20 cellular contexts compared by ENCODE assay signal in genomic region chr7:28804990-28805389, GRCh38.
DNase-seq lines count a peak whose midpoint lies in the region; ATAC-seq, FAIRE-seq and TF ChIP-seq lines count a peak whose summit lies in the region.
"Had no signal": no experiment of that assay in that cellular context is flagged by ENCODE, and none has a peak within 500 bp of the region (broad histone marks: within the 10 kb centered on the region; RNA-seq: fewer than 3 reads in every experiment).

No MANE protein-coding gene starts in this region.

- H3K79me2 ChIP-seq in SK-N-SH (ENCODE audit: insufficient read depth) = no peaks in the 10 kb centered on the region

- no peak for TF ChIP-seq EP300 in SK-N-SH (IDR thresholded peaks at IDR 0.05; ENCODE audit: borderline replicate concordance in 1 of 2, low read depth in 1 of 2, low read length in 1 of 2)

- H3F3A ChIP-seq in SK-N-SH (replicated peaks; ENCODE audit: insufficient read depth) = no peaks in the 10 kb centered on the region

- H3K36me3 ChIP-seq in SK-N-SH (replicated peaks in 1 of 2; ENCODE audit: control insufficient read depth in 1 of 2, insufficient read depth in 2 of 2, low read length in 1 of 2) = no peaks in the 10 kb centered on the region
- H3K36me3 ChIP-seq: colonic mucosa, SJSA1 had no signal

- no peak for ATAC-seq in activated T-helper 17 cell treated with anti-CD3 and anti-CD28 coated beads, Interleukin-2, amount 50 U/mL, for 72 hours (replicated peaks)
- ATAC-seq: activated CD8-positive, alpha-beta memory T cell treated with anti-CD3 and anti-CD28 coated beads, Interleukin-2, amount 10 ng/mL, durations not matched to agents 7 days and 5 days had no signal

- H3K4me1 Mint-ChIP-seq in mesothelial cell of epicardium = peaks cover 3% of the 10 kb centered on the region
- H3K4me1 Mint-ChIP-seq in activated T-helper 17 cell treated with anti-CD3 and anti-CD28 coated beads, Interleukin-2, amount 50 U/mL, for 72 hours = no peaks in the 10 kb centered on the region
- H3K4me1 Mint-ChIP-seq: activated CD8-positive, alpha-beta memory T cell treated with anti-CD3 and anti-CD28 coated beads, Interleukin-2, amount 10 ng/mL, durations not matched to agents 7 days and 5 days; activated naive CD4-positive, alpha-beta T cell treated with anti-CD3 and anti-CD28 coated beads, Interleukin-2, amount 50 U/mL, for 24 hours; immature natural killer cell had no signal

- POLR2A ChIA-PET in AG04449 (lab: Yijun Ruan, JAX) = no interaction called here
- POLR2A ChIA-PET in SK-N-SH (lab: Yijun Ruan, JAX) = no interaction called here

- H3K27ac ChIP-seq in SK-N-SH (ENCODE audit: low read depth in 2 of 2, low read length in 1 of 2) = no peak overlapping the region
- no peak overlapping the region for H3K27ac ChIP-seq in coronary artery
- H3K27ac ChIP-seq: colonic mucosa, SJSA1, VCaP had no signal

- H3K9me3 ChIP-seq in SK-N-SH = no peaks in the 10 kb centered on the region
- H3K9me3 ChIP-seq: colonic mucosa, SJSA1 had no signal

- no peak for TF ChIP-seq CTCF in AG04449 (IDR thresholded peaks at IDR 0.05; ENCODE audit: insufficient read depth, low read length, missing control alignments)
- TF ChIP-seq CTCF in SK-N-SH (IDR thresholded peaks at IDR 0.05) = no peak
- TF ChIP-seq CTCF in foreskin fibroblast (IDR thresholded peaks at IDR 0.05; ENCODE audit: low read depth, low read length) = no peak
- no peak for TF ChIP-seq CTCF in mesothelial cell of epicardium (IDR thresholded peaks at IDR 0.05; ENCODE audit: unreplicated experiment)
- TF ChIP-seq CTCF in coronary artery (IDR thresholded peaks at IDR 0.05) = no peak

- H3K4me3 ChIP-seq in AG04449 (ENCODE audit: low read depth, low read length) (no peak overlapping the region), SK-N-SH (ENCODE audit: low read depth in 2 of 2, low read length in 1 of 2) (no peak overlapping the region), foreskin fibroblast (ENCODE audit: low read depth in 1 of 2, low read length in 2 of 2) (no peak overlapping the region), coronary artery (no peak overlapping the region)
- H3K4me3 ChIP-seq: colonic mucosa, SJSA1 had no signal

- no peaks in the 10 kb centered on the region for H4K20me1 ChIP-seq in SK-N-SH (ENCODE audit: insufficient read depth)

- H3K9ac ChIP-seq in SK-N-SH = no peak overlapping the region

- no peaks in the 10 kb centered on the region for H3K27me3 ChIP-seq in SK-N-SH (ENCODE audit: insufficient read depth)
- H3K27me3 ChIP-seq: colonic mucosa, SJSA1 had no signal

- no peaks in the 10 kb centered on the region for H3K9me2 ChIP-seq in SK-N-SH

- TF ChIP-seq RAD21 in SK-N-SH (IDR thresholded peaks at IDR 0.05; ENCODE audit: low read length) = no peak

- H3K4me1 ChIP-seq in SK-N-SH (ENCODE audit: control insufficient read depth in 1 of 2, insufficient read depth in 2 of 2, low read depth in 1 of 2, low read length in 1 of 2) = peaks cover 3 to 6% of the 10 kb centered on the region in 2 experiments; a peak in 1 of 4 replicates
- H3K4me1 ChIP-seq: colonic mucosa, SJSA1 had no signal

- H3K4me2 ChIP-seq in SK-N-SH = no peak overlapping the region

- H3K36me3 Mint-ChIP-seq in mesothelial cell of epicardium = peaks cover 18% of the 10 kb centered on the region
- H3K36me3 Mint-ChIP-seq in activated T-helper 17 cell treated with anti-CD3 and anti-CD28 coated beads, Interleukin-2, amount 50 U/mL, for 72 hours (ENCODE audit: low read depth) = no peaks in the 10 kb centered on the region
- H3K36me3 Mint-ChIP-seq: activated CD8-positive, alpha-beta memory T cell treated with anti-CD3 and anti-CD28 coated beads, Interleukin-2, amount 10 ng/mL, durations not matched to agents 7 days and 5 days; activated naive CD4-positive, alpha-beta T cell treated with anti-CD3 and anti-CD28 coated beads, Interleukin-2, amount 50 U/mL, for 24 hours; immature natural killer cell had no signal

- no peaks in the 10 kb centered on the region for H3K9me3 Mint-ChIP-seq in mesothelial cell of epicardium
- no peaks in the 10 kb centered on the region for H3K9me3 Mint-ChIP-seq in activated T-helper 17 cell treated with anti-CD3 and anti-CD28 coated beads, Interleukin-2, amount 50 U/mL, for 72 hours
- H3K9me3 Mint-ChIP-seq: activated naive CD4-positive, alpha-beta T cell treated with anti-CD3 and anti-CD28 coated beads, Interleukin-2, amount 50 U/mL, for 24 hours; immature natural killer cell; stimulated activated naive CD8-positive, alpha-beta T cell treated with anti-CD3 and anti-CD28 coated beads, Interleukin-15, Interleukin-2, amounts not matched to agents 100 ng/mL and 50 ng/mL, for 24 hours had no signal

- H3K27ac Mint-ChIP-seq in mesothelial cell of epicardium = no peak overlapping the region
- H3K27ac Mint-ChIP-seq in activated T-helper 17 cell treated with anti-CD3 and anti-CD28 coated beads, Interleukin-2, amount 50 U/mL, for 72 hours = no peak overlapping the region
- H3K27ac Mint-ChIP-seq: activated CD8-positive, alpha-beta memory T cell treated with anti-CD3 and anti-CD28 coated beads, Interleukin-2, amount 10 ng/mL, durations not matched to agents 7 days and 5 days; activated naive CD4-positive, alpha-beta T cell treated with anti-CD3 and anti-CD28 coated beads, Interleukin-2, amount 50 U/mL, for 24 hours; immature natural killer cell; stimulated activated naive CD8-positive, alpha-beta T cell treated with anti-CD3 and anti-CD28 coated beads, Interleukin-15, Interleukin-2, amounts not matched to agents 100 ng/mL and 50 ng/mL, for 24 hours had no signal

- no peak overlapping the region for H3K4me3 Mint-ChIP-seq in mesothelial cell of epicardium
- H3K4me3 Mint-ChIP-seq in activated T-helper 17 cell treated with anti-CD3 and anti-CD28 coated beads, Interleukin-2, amount 50 U/mL, for 72 hours = no peak overlapping the region
- H3K4me3 Mint-ChIP-seq: activated CD8-positive, alpha-beta memory T cell treated with anti-CD3 and anti-CD28 coated beads, Interleukin-2, amount 10 ng/mL, durations not matched to agents 7 days and 5 days; activated naive CD4-positive, alpha-beta T cell treated with anti-CD3 and anti-CD28 coated beads, Interleukin-2, amount 50 U/mL, for 24 hours; immature natural killer cell; stimulated activated naive CD8-positive, alpha-beta T cell treated with anti-CD3 and anti-CD28 coated beads, Interleukin-15, Interleukin-2, amounts not matched to agents 100 ng/mL and 50 ng/mL, for 24 hours had no signal

- 80% methylated on average over 4 of the region's 4 CpGs for WGBS in SK-N-SH (ENCODE audit: low lambda C conversion rate)

- CTCF ChIA-PET in AG04449 (lab: Yijun Ruan, JAX) (no interaction called here), SK-N-SH (lab: Yijun Ruan, JAX) (no interaction called here)

- DNase-seq in AG04449 (ENCODE audit: low read depth, low spot score) (peak; percentile 31), H54 (ENCODE audit: insufficient read length, low spot score) (peak; percentile 54), SK-N-SH (no peak), foreskin fibroblast (peak; percentile 89 to 90), mesothelial cell of epicardium (ENCODE audit: low spot score in 2 of 2, unreplicated experiment in 2 of 2) (no peak), coronary artery (ENCODE audit: low spot score) (no peak)
- no peak for DNase-seq in stimulated activated naive CD4-positive, alpha-beta T cell treated with Interleukin-2 at 50 U/mL for 16 hours (lab: John Stamatoyannopoulos, UW)
- DNase-seq: activated CD8-positive, alpha-beta memory T cell treated with anti-CD3 and anti-CD28 coated beads, Interleukin-2, amount 10 ng/mL, durations not matched to agents 7 days and 5 days; C1 segment of cervical spinal cord; colonic mucosa; foreskin melanocyte; immature natural killer cell; NCI-H1694; NCI-H526 treated with DMSO at 0.1 percent for 48 hours had no signal

- TF ChIP-seq POLR2A in H54 (IDR thresholded peaks at IDR 0.05; ENCODE audit: low read depth, low read length) = no peak

- no peak overlapping the region for H2AFZ ChIP-seq in SK-N-SH (ENCODE audit: low read depth)

- no peaks in the 10 kb centered on the region for H3K27me3 Mint-ChIP-seq in mesothelial cell of epicardium (ENCODE audit: low read depth)
- no peaks in the 10 kb centered on the region for H3K27me3 Mint-ChIP-seq in activated T-helper 17 cell treated with anti-CD3 and anti-CD28 coated beads, Interleukin-2, amount 50 U/mL, for 72 hours
- H3K27me3 Mint-ChIP-seq: activated CD8-positive, alpha-beta memory T cell treated with anti-CD3 and anti-CD28 coated beads, Interleukin-2, amount 10 ng/mL, durations not matched to agents 7 days and 5 days; activated naive CD4-positive, alpha-beta T cell treated with anti-CD3 and anti-CD28 coated beads, Interleukin-2, amount 50 U/mL, for 24 hours; stimulated activated naive CD8-positive, alpha-beta T cell treated with anti-CD3 and anti-CD28 coated beads, Interleukin-15, Interleukin-2, amounts not matched to agents 100 ng/mL and 50 ng/mL, for 24 hours had no signal

- peak; percentile 89 for FAIRE-seq in H54 (lab: Jason Lieb, UNC)
- FAIRE-seq: G401.6 had no signal

TF ChIP-seq in SK-N-SH, 30 proteins besides CTCF, POLR2A, EP300 and RAD21 (continues in another document):
- no peak for TF ChIP-seq RCOR1 (IDR thresholded peaks at IDR 0.05; ENCODE audit: low read length)
- no peak for TF ChIP-seq POLR2AphosphoS5 (IDR thresholded peaks at IDR 0.05; ENCODE audit: low read depth, low read length)
- TF ChIP-seq TEAD4 (IDR thresholded peaks at IDR 0.05; ENCODE audit: borderline replicate concordance, insufficient read depth) = no peak
- TF ChIP-seq JUND (IDR thresholded peaks at IDR 0.05) = peak; percentile 38
- TF ChIP-seq FOSL2 (IDR thresholded peaks at IDR 0.05; ENCODE audit: borderline replicate concordance, low read depth) = peak; percentile 46; the same call in 1 of the 2 replicates
- no peak for TF ChIP-seq FOXM1 (IDR thresholded peaks at IDR 0.05; ENCODE audit: low read depth)
- no peak for TF ChIP-seq MAX (IDR thresholded peaks at IDR 0.05; ENCODE audit: low read depth)
- no peak for TF ChIP-seq RXRA (IDR thresholded peaks at IDR 0.05; ENCODE audit: borderline replicate concordance, low read depth)
- no peak for TF ChIP-seq RFX5 (IDR thresholded peaks at IDR 0.05; ENCODE audit: low read length)
- no peak for TF ChIP-seq USF1 (IDR thresholded peaks at IDR 0.05; ENCODE audit: borderline replicate concordance, low read depth)
- TF ChIP-seq NRF1 (IDR thresholded peaks at IDR 0.05; ENCODE audit: low read depth, low read length) = no peak
- TF ChIP-seq TAF1 (IDR thresholded peaks at IDR 0.05; ENCODE audit: borderline replicate concordance, low read depth, low read length) = no peak

Comparison
In these comparisons a context has a peak if more than half of its experiments do, and no peak if none do; other contexts are left out.
1. DNase-seq: peak in AG04449 (single experiment), H54 (single experiment) and foreskin fibroblast (2 of 2); none in SK-N-SH (single experiment), mesothelial cell of epicardium (0 of 2), coronary artery (single experiment) and stimulated activated naive CD4-positive, alpha-beta T cell treated with Interleukin-2 at 50 U/mL for 16 hours (single experiment).